Comparison of ENCODE assay signal across 24 cellular contexts in genomic region chr19:30069535-30070197, GRCh38.
DNase-seq lines count a peak whose midpoint lies in the region; ATAC-seq and TF ChIP-seq lines count a peak whose summit lies in the region.
"Had no signal": no experiment of that assay in that cellular context is flagged by ENCODE, and none has a peak within 500 bp of the region (broad histone marks: within the 10 kb centered on the region; RNA-seq: fewer than 3 reads in every experiment).

No MANE protein-coding gene starts in this region.

- CTCF ChIA-PET in GM10248 (lab: Yijun Ruan, JAX) = no interaction called here

- no peaks in the 10 kb centered on the region for H3K36me3 Mint-ChIP-seq in glutamatergic neuron (ENCODE audit: unreplicated experiment)
- H3K36me3 Mint-ChIP-seq: T-cell had no signal

- ATAC-seq in sciatic nerve (no peak), Right ventricle myocardium inferior (no peak)
- ATAC-seq: psoas muscle, T-cell had no signal

- POLR2A ChIA-PET in GM10248 (lab: Yijun Ruan, JAX) = no interaction called here

- H3K4me1 ChIP-seq in esophagus squamous epithelium = peaks cover 0 to 29% (median 5%) of the 10 kb centered on the region in 3 donors
- H3K4me1 ChIP-seq: psoas muscle, uterus had no signal

- intact Hi-C loops in sciatic nerve (cut with DNase I) (no loop called here), esophagus squamous epithelium (cut with DNase I) (no loop called here), Right ventricle myocardium inferior (cut with DNase I) (no loop called here)

- no peaks in the 10 kb centered on the region for H3K36me3 ChIP-seq in esophagus squamous epithelium
- H3K36me3 ChIP-seq: uterus had no signal

- TF ChIP-seq CTCF in glutamatergic neuron (IDR thresholded peaks at IDR 0.05; ENCODE audit: partially characterized antibody, unreplicated experiment) = no peak
- TF ChIP-seq CTCF in GM10248 (IDR thresholded peaks at IDR 0.05; ENCODE audit: control extremely low read depth, extremely low read depth, low read depth, missing control alignments) = no peak
- no peak for TF ChIP-seq CTCF in esophagus squamous epithelium (IDR thresholded peaks at IDR 0.05)

- no peak overlapping the region for H3K4me3 Mint-ChIP-seq in glutamatergic neuron (ENCODE audit: unreplicated experiment)
- H3K4me3 Mint-ChIP-seq: activated CD4-positive, alpha-beta T cell treated with anti-CD3 and anti-CD28 coated beads, Interleukin-2, amount 10 ng/mL, durations not matched to agents 24 days and 14 days; T-cell had no signal

- no peak overlapping the region for H3K27ac Mint-ChIP-seq in glutamatergic neuron (ENCODE audit: unreplicated experiment)
- H3K27ac Mint-ChIP-seq: activated CD4-positive, alpha-beta T cell treated with anti-CD3 and anti-CD28 coated beads, Interleukin-2, amount 10 ng/mL, durations not matched to agents 24 days and 14 days; T-cell had no signal

- no peak overlapping the region for H3K27ac ChIP-seq in esophagus squamous epithelium
- H3K27ac ChIP-seq: 22Rv1, psoas muscle, uterus had no signal

- no peaks in the 10 kb centered on the region for H3K27me3 ChIP-seq in esophagus squamous epithelium
- H3K27me3 ChIP-seq: uterus had no signal

- 67 to 100% methylated on average over 1 of the region's 8 CpGs for WGBS in esophagus squamous epithelium, 2 donors

- H3K4me3 ChIP-seq in esophagus squamous epithelium = no peak overlapping the region
- H3K4me3 ChIP-seq: psoas muscle, uterus had no signal

- TF ChIP-seq POLR2A in esophagus squamous epithelium (IDR thresholded peaks at IDR 0.05) = no peak

- peaks cover 10% of the 10 kb centered on the region for H3K9me3 Mint-ChIP-seq in glutamatergic neuron (ENCODE audit: unreplicated experiment)
- H3K9me3 Mint-ChIP-seq: activated CD4-positive, alpha-beta T cell treated with anti-CD3 and anti-CD28 coated beads, Interleukin-2, amount 10 ng/mL, durations not matched to agents 24 days and 14 days; T-cell had no signal

- DNase-seq in DMS 273 (lab: John Stamatoyannopoulos, UW; ENCODE audit: unreplicated experiment) = peak; percentile 79
- no peak for DNase-seq in DMS 273 treated with DMSO at 0.1 percent for 48 hours (lab: John Stamatoyannopoulos, UW)
- peak; percentile 4 for DNase-seq in NCI-H2029 treated with DMSO at 0.1 percent for 48 hours (lab: John Stamatoyannopoulos, UW)
- DNase-seq in glutamatergic neuron = peak; percentile 5
- peak; percentile 18 for DNase-seq in sciatic nerve (ENCODE audit: low spot score)
- no peak for DNase-seq in GM10248 (ENCODE audit: extremely low spot score)
- DNase-seq in esophagus squamous epithelium (lab: John Stamatoyannopoulos, UW) = no peak
- no peak for DNase-seq in Right ventricle myocardium inferior (ENCODE audit: missing footprints)
- DNase-seq: activated CD4-positive, alpha-beta T cell treated with anti-CD3 and anti-CD28 coated beads, Interleukin-2, amount 10 ng/mL, durations not matched to agents 24 days and 14 days; activated CD8-positive, alpha-beta memory T cell treated with anti-CD3 and anti-CD28 coated beads, Interleukin-2, amount 50 U/mL, for 4 hours; activated gamma-delta T cell; AML-193; EL; foreskin melanocyte; mesendoderm; NCI-H1092; NCI-H1930; SHP77; small intestine; stimulated activated CD4-positive, alpha-beta T cell treated with anti-CD3 and anti-CD28 coated beads, Interleukin-2, amount 100 ng/mL, for 48 hours; uterus had no signal

- no peaks in the 10 kb centered on the region for H3K4me1 Mint-ChIP-seq in glutamatergic neuron (ENCODE audit: low read depth, unreplicated experiment)
- H3K4me1 Mint-ChIP-seq: activated CD4-positive, alpha-beta T cell treated with anti-CD3 and anti-CD28 coated beads, Interleukin-2, amount 10 ng/mL, durations not matched to agents 24 days and 14 days; T-cell had no signal

- H3K9me3 ChIP-seq in esophagus squamous epithelium = no peaks in the 10 kb centered on the region
- H3K9me3 ChIP-seq: psoas muscle, uterus had no signal

- peaks cover 6% of the 10 kb centered on the region for H3K27me3 Mint-ChIP-seq in glutamatergic neuron (ENCODE audit: unreplicated experiment)
- H3K27me3 Mint-ChIP-seq: activated CD4-positive, alpha-beta T cell treated with anti-CD3 and anti-CD28 coated beads, Interleukin-2, amount 10 ng/mL, durations not matched to agents 24 days and 14 days had no signal

Comparison
In these comparisons a context has a peak if more than half of its experiments do, and no peak if none do; other contexts are left out.
1. DNase-seq: peak in DMS 273 (single experiment), NCI-H2029 treated with DMSO at 0.1 percent for 48 hours (single experiment), glutamatergic neuron (single experiment) and sciatic nerve (single experiment); none in DMS 273 treated with DMSO at 0.1 percent for 48 hours (single experiment), GM10248 (single experiment), esophagus squamous epithelium (single experiment) and Right ventricle myocardium inferior (single experiment).